In genomic region chr2:119373907-119374745, GRCh38 we compare ENCODE assay signal across 3 cellular contexts. TPM values are rescaled to one million over a fixed set of nuclear protein-coding genes. Genes with fewer than 3 reads are reported as not detected.
"Had no signal": no experiment of that assay in that cellular context is flagged by ENCODE, and none has a peak within 500 bp of the region (broad histone marks: within the 10 kb centered on the region; RNA-seq: fewer than 3 reads in every experiment).

No MANE protein-coding gene starts in this region.

RNA-seq across cellular contexts. Expression of gene TMEM37, which starts 57.5 kb away (rescaled TPM):
- total RNA-seq: M059J; SK-MEL-5; T-helper 1 cell treated with Interleukin-12 subunit alpha and Interleukin-12 subunit beta and Interleukin-4 antibody, amounts not matched to agents 30 ng/mL and 1 ng/mL, for 36 hours had no signal
